Comparison of ENCODE assay signal across 8 cellular contexts in the genomic region with DNA sequence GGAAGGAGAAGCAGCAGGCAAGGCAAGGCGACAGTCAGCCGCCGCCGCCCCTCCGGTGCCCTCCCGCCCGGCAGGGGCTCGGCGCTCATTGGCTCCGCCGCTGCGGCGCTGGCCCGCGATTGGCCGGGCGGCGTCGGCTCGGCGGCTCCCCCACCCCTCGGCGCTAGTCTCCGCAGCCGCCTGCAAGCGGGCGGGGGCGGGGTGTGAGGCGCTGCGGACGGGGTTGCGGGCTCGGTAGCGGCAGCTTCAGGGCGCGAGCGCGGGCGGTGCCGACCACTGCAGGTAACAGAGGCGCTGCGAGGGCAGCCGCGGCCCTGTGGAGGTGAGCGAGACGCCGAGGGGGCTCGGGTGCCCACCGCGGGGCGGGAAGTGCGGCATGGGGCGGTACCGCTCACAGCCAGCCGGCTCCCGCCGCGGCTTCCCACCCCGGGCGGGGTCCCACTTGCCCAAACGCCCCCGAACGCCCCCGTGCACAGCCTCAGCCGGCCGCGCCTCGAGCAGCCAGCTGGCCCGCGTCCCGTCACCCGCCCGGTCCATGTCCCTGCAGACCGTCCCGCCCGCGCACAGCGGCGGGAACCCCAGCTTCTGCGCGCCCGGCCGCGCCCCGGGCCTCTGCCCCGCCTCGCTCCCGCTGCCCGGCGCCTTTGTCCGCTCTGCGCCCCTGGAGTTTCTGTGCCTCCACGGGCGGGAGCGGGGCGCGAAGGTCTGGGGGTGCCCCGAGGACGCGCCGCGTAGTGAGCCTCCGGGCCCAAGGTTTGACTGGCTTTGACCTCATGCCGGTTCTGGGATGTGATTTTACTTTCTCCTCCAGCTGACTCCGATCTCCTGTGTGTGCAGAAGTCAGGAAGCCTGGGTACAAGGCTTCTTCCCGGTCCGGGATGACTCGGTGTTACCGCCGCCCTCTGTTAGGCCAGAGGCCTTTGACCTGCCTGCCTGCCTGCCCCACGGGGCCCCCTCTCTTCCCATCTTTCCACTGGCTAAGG. TPM values are rescaled to one million over a fixed set of nuclear protein-coding genes. Genes with fewer than 3 reads are reported as not detected.
DNase-seq lines count a peak whose midpoint lies in the region; ATAC-seq lines count a peak whose summit lies in the region.

A gene (plus strand): TSS at position 166 of the 983 bp plus-strand sequence. CDS start 4,480 bp downstream, outside the sequence.

- H3K4me3 Mint-ChIP-seq in activated T-helper 1 cell treated with anti-CD3 and anti-CD28 coated beads, Interleukin-12 subunit alpha, Interleukin-12 subunit beta, Interleukin-2, Interleukin-4 antibody, amounts not matched to agents 30 ng/mL and 10 ng/mL and 1 ng/mL, durations not matched to agents 14 hours and 24 hours and 36 hours: peak within 1 kb of the TSS; percentile 92
- H3K4me3 Mint-ChIP-seq in naive thymus-derived CD8-positive, alpha-beta T cell: peak within 1 kb of the TSS; percentile 79 to 98 (median 96)
- H3K4me3 Mint-ChIP-seq in stimulated activated memory B cell treated with anti-CD40 and anti-IgM and Interleukin-4, amounts not matched to agents 10 μg/mL and 1 μg/mL and 100 μg/mL, for 72 hours: peak within 1 kb of the TSS; percentile 96

- H3K36me3 Mint-ChIP-seq in activated T-helper 1 cell treated with anti-CD3 and anti-CD28 coated beads, Interleukin-12 subunit alpha, Interleukin-12 subunit beta, Interleukin-2, Interleukin-4 antibody, amounts not matched to agents 30 ng/mL and 10 ng/mL and 1 ng/mL, durations not matched to agents 14 hours and 24 hours and 36 hours (ENCODE audit: low read depth): peaks cover 2% of the 10 kb centered on the region
- no peaks in the 10 kb centered on the region for H3K36me3 Mint-ChIP-seq in naive thymus-derived CD8-positive, alpha-beta T cell
- peaks cover 10% of the 10 kb centered on the region for H3K36me3 Mint-ChIP-seq in stimulated activated memory B cell treated with anti-CD40 and anti-IgM and Interleukin-4, amounts not matched to agents 10 μg/mL and 1 μg/mL and 100 μg/mL, for 72 hours

- DNase-seq in DMS79 treated with DMSO at 0.1 percent for 48 hours (lab: John Stamatoyannopoulos, UW) (peak; percentile 87), KBM-7 (peak; percentile 93), RKO (ENCODE audit: low spot score) (peak; percentile 87), fibroblast of peridontal ligament (ENCODE audit: extremely low read depth) (peak; percentile 53)
- peak; percentile 85 for DNase-seq in activated T-helper 1 cell treated with anti-CD3 and anti-CD28 coated beads, Interleukin-12 subunit alpha, Interleukin-12 subunit beta, Interleukin-2, Interleukin-4 antibody, amounts not matched to agents 30 ng/mL and 10 ng/mL and 1 ng/mL, durations not matched to agents 14 hours and 24 hours and 36 hours (ENCODE audit: low spot score)
- peak; percentile 72 to 87 (median 83) for DNase-seq in naive thymus-derived CD8-positive, alpha-beta T cell

- peaks cover 5% of the 10 kb centered on the region for H3K27me3 Mint-ChIP-seq in activated T-helper 1 cell treated with anti-CD3 and anti-CD28 coated beads, Interleukin-12 subunit alpha, Interleukin-12 subunit beta, Interleukin-2, Interleukin-4 antibody, amounts not matched to agents 30 ng/mL and 10 ng/mL and 1 ng/mL, durations not matched to agents 14 hours and 24 hours and 36 hours (ENCODE audit: insufficient read depth)
- no peaks in the 10 kb centered on the region for H3K27me3 Mint-ChIP-seq in naive thymus-derived CD8-positive, alpha-beta T cell
- no peaks in the 10 kb centered on the region for H3K27me3 Mint-ChIP-seq in stimulated activated memory B cell treated with anti-CD40 and anti-IgM and Interleukin-4, amounts not matched to agents 10 μg/mL and 1 μg/mL and 100 μg/mL, for 72 hours

- peaks cover 16% of the 10 kb centered on the region for H3K4me1 Mint-ChIP-seq in activated T-helper 1 cell treated with anti-CD3 and anti-CD28 coated beads, Interleukin-12 subunit alpha, Interleukin-12 subunit beta, Interleukin-2, Interleukin-4 antibody, amounts not matched to agents 30 ng/mL and 10 ng/mL and 1 ng/mL, durations not matched to agents 14 hours and 24 hours and 36 hours (ENCODE audit: low read depth)
- H3K4me1 Mint-ChIP-seq in naive thymus-derived CD8-positive, alpha-beta T cell: peaks cover 4 to 11% (median 7%) of the 10 kb centered on the region in 4 donors
- H3K4me1 Mint-ChIP-seq in stimulated activated memory B cell treated with anti-CD40 and anti-IgM and Interleukin-4, amounts not matched to agents 10 μg/mL and 1 μg/mL and 100 μg/mL, for 72 hours: peaks cover 8% of the 10 kb centered on the region

- POLR2A ChIA-PET in naive thymus-derived CD8-positive, alpha-beta T cell (lab: Charles Lee): interaction anchor here (0.7 kb wide), 1 partner anchor 79 kb away, joined by 5 read pairs; no protein-coding TSS in a partner anchor

- H3K27ac Mint-ChIP-seq in activated T-helper 1 cell treated with anti-CD3 and anti-CD28 coated beads, Interleukin-12 subunit alpha, Interleukin-12 subunit beta, Interleukin-2, Interleukin-4 antibody, amounts not matched to agents 30 ng/mL and 10 ng/mL and 1 ng/mL, durations not matched to agents 14 hours and 24 hours and 36 hours: peak within 1 kb of the TSS; percentile 87
- peak within 1 kb of the TSS in 9 of 10 donors; percentile 27 to 93 (median 85) for H3K27ac Mint-ChIP-seq in naive thymus-derived CD8-positive, alpha-beta T cell
- peak within 1 kb of the TSS; percentile 62 for H3K27ac Mint-ChIP-seq in stimulated activated memory B cell treated with anti-CD40 and anti-IgM and Interleukin-4, amounts not matched to agents 10 μg/mL and 1 μg/mL and 100 μg/mL, for 72 hours

- ATAC-seq in GM21717 (IDR thresholded peaks at IDR 0.05; ENCODE audit: unreplicated experiment): peak; percentile 94
- peak; percentile 96 to 98 for ATAC-seq in naive thymus-derived CD8-positive, alpha-beta T cell
- ATAC-seq in stimulated activated memory B cell treated with anti-CD40 and anti-IgM and Interleukin-4, amounts not matched to agents 10 μg/mL and 1 μg/mL and 100 μg/mL, for 72 hours: peak; percentile 99

- in situ Hi-C loops in KBM-7 (cut with MboI; ENCODE audit: low pct_unique_long_range_greater_than_20kb, low sequenced_read_pairs): no loop called here

- no peaks in the 10 kb centered on the region for H3K9me3 Mint-ChIP-seq in activated T-helper 1 cell treated with anti-CD3 and anti-CD28 coated beads, Interleukin-12 subunit alpha, Interleukin-12 subunit beta, Interleukin-2, Interleukin-4 antibody, amounts not matched to agents 30 ng/mL and 10 ng/mL and 1 ng/mL, durations not matched to agents 14 hours and 24 hours and 36 hours
- H3K9me3 Mint-ChIP-seq in naive thymus-derived CD8-positive, alpha-beta T cell: no peaks in the 10 kb centered on the region
- no peaks in the 10 kb centered on the region for H3K9me3 Mint-ChIP-seq in stimulated activated memory B cell treated with anti-CD40 and anti-IgM and Interleukin-4, amounts not matched to agents 10 μg/mL and 1 μg/mL and 100 μg/mL, for 72 hours

- intact Hi-C loops in activated T-helper 1 cell treated with anti-CD3 and anti-CD28 coated beads, Interleukin-12 subunit alpha, Interleukin-12 subunit beta, Interleukin-2, Interleukin-4 antibody, amounts not matched to agents 30 ng/mL and 10 ng/mL and 1 ng/mL, durations not matched to agents 14 hours and 24 hours and 36 hours (cut with micrococcal nuclease): loop anchor here (1.0 to 5.0 kb wide), 9 partner anchors 49 to 1641 kb away; a partner anchor contains a TSS

RNA-seq across cellular contexts. Expression of the gene that starts here (rescaled TPM):
- 2.0 and 2.2 TPM in 2 replicates for total RNA-seq in activated T-helper 1 cell treated with anti-CD3 and anti-CD28 coated beads, Interleukin-12 subunit alpha, Interleukin-12 subunit beta, Interleukin-2, Interleukin-4 antibody, amounts not matched to agents 30 ng/mL and 10 ng/mL and 1 ng/mL, durations not matched to agents 14 hours and 24 hours and 36 hours
- total RNA-seq in naive thymus-derived CD8-positive, alpha-beta T cell: 1 to 10 TPM; 1.9 to 3.3 TPM
- polyA plus RNA-seq in naive thymus-derived CD8-positive, alpha-beta T cell: under 1 TPM; 0.25 to 0.96 (median 0.64) TPM

Comparison
In these comparisons a context has a peak if more than half of its experiments do, and no peak if none do; other contexts are left out.
1. Peak in every context shown above with its lines: DNase-seq and ATAC-seq.